8 cellular contexts compared by ENCODE assay signal in the genomic region with DNA sequence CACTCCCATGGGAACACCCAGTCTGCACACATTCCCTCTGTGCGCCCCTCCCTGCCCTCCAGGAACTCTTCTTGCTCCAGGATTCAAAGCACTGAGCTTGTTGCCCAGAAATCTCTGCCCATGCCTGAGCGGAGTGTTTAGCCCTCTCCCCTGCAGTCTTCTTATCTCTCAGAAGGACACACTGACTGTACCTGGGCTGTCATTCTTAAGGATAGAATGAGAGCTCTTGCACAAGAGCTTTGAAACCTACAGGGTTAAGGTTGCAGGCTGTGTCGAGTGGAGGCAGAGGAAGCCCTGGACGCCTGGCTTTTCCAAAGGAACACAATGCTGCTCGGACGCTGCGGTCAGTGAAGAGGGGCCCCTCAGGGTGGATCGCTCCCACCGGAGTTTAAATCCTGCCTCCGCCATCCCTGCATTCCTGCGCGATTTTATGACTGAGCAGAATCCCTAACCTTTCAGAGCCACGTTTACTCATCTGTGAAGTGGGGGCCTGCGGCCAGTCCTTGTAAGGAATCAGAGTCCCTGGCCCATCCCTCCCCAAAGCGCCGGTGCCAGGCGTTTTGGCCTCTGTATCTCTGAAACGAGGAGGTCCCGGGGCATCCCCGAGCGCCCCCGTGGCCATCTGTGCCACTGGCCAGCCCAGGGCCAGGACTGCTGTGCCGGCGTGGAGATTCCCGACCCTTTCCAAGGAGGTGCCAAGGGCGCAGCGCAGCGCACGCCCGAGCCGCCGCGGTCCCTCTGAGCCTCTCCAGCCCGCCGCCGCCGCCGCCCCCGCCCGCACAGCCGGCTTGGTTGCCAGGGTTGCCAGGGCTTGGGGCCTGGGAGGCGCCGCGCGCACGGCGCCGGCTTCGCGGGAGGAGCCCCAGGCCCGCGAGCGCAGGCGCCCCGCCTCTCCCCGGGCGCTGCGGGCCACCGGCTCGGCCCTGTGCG. TPM values are rescaled to one million over a fixed set of nuclear protein-coding genes. Genes with fewer than 3 reads are reported as not detected.
DNase-seq lines count a peak whose midpoint lies in the region; ATAC-seq, FAIRE-seq and TF ChIP-seq lines count a peak whose summit lies in the region.

No MANE protein-coding gene starts in this region.

- no peak overlapping the region for H3K27ac Mint-ChIP-seq in H9

- H3K79me1 ChIP-seq in H9 (ENCODE audit: insufficient read depth, low read depth, low read length, poor library complexity, severe bottlenecking), result no peaks in the 10 kb centered on the region

- peaks cover 8% of the 10 kb centered on the region for H3K23me2 ChIP-seq in H9 (ENCODE audit: insufficient read length, low read depth, low read length, poor library complexity, severe bottlenecking)

- peak overlapping the region; percentile 60 to 74 for H3K4me3 Mint-ChIP-seq in H9

- no peak overlapping the region for H3K14ac ChIP-seq in H9 (ENCODE audit: insufficient read depth, low read length)

- H3K4me1 ChIP-seq in H9 (ENCODE audit: insufficient read depth, low read length) (no peaks in the 10 kb centered on the region), skeletal muscle tissue (ENCODE audit: control insufficient read depth in 3 of 3, insufficient read depth in 3 of 3, low read length in 3 of 3) (peaks cover 21 to 30% (median 26%) of the 10 kb centered on the region in 3 donors), mucosa of descending colon (ENCODE audit: low read depth) (peaks cover 4% of the 10 kb centered on the region)

- H4K5ac ChIP-seq in H9 (ENCODE audit: insufficient read length, low read depth, low read length), result no peak overlapping the region

- H3K23ac ChIP-seq in H9 (ENCODE audit: insufficient read length, low read depth, low read length), result no peak overlapping the region

- no peak overlapping the region for H2BK15ac ChIP-seq in H9 (ENCODE audit: low read depth, low read length)

- H3K27me3 Mint-ChIP-seq in H9 (ENCODE audit: low read depth), result peaks cover 47% of the 10 kb centered on the region

- H3K9me3 Mint-ChIP-seq in H9, result no peaks in the 10 kb centered on the region; a peak in 1 of 5 replicates

- H2AFZ ChIP-seq in H9 (ENCODE audit: low read length), result no peak overlapping the region

- no peak for DNase-seq in H9
- peak; percentile 54 for DNase-seq in activated CD8-positive, alpha-beta memory T cell treated with anti-CD3 and anti-CD28 coated beads, Interleukin-2, amount 50 U/mL, for 4 hours
- DNase-seq in hypothalamus (lab: John Stamatoyannopoulos, UW), result peak in 33 of 51 donors; percentile 15 to 72 (median 57)
- DNase-seq in mucosa of descending colon, result no peak
- no peak for DNase-seq in H54 (ENCODE audit: insufficient read length, low spot score)
- no peak for DNase-seq in foreskin melanocyte

- no peak overlapping the region for H4K8ac ChIP-seq in H9 (replicated peaks; ENCODE audit: insufficient read length, low read depth, low read length)

- H3K36me3 Mint-ChIP-seq in H9 (ENCODE audit: insufficient read depth in 1 of 3, low read depth in 3 of 3), result no peaks in the 10 kb centered on the region

- peaks cover 4 to 6% of the 10 kb centered on the region in 2 experiments; a peak in 3 of 4 replicates for H3K4me1 Mint-ChIP-seq in H9

- H3K56ac ChIP-seq in H9 (ENCODE audit: insufficient read length, low read depth, low read length), result no peak overlapping the region

- H2BK20ac ChIP-seq in H9 (ENCODE audit: low read depth, low read length, poor library complexity, severe bottlenecking), result no peak overlapping the region

- H3K27me3 ChIP-seq in H9 (ENCODE audit: insufficient read depth, low read length), result peaks cover 10% of the 10 kb centered on the region; the same call in 1 of the 2 replicates
- peaks cover 4 to 9% (median 4%) of the 10 kb centered on the region in 3 donors for H3K27me3 ChIP-seq in skeletal muscle tissue (ENCODE audit: control insufficient read depth in 3 of 3, insufficient read depth in 3 of 3, low read length in 3 of 3)

- H3K27ac ChIP-seq in H9 (ENCODE audit: insufficient read length, low read depth, low read length) (no peak overlapping the region), skeletal muscle tissue (ENCODE audit: low read depth, low read length) (no peak overlapping the region)

- H3K9ac ChIP-seq in H9 (ENCODE audit: extremely low read depth, insufficient read length, low read length), result no peak overlapping the region
- peak overlapping the region; percentile 43 to 76 (median 45) for H3K9ac ChIP-seq in skeletal muscle tissue (ENCODE audit: low read depth in 1 of 3, low read length in 3 of 3)

- TF ChIP-seq CTCF in H9 (conservative IDR thresholded peaks at IDR 0.05) (no peak), mucosa of descending colon (IDR thresholded peaks at IDR 0.05) (no peak)

- H2BK12ac ChIP-seq in H9 (ENCODE audit: insufficient read length, low read depth, low read length), result no peak overlapping the region

- no peaks in the 10 kb centered on the region for H3K79me2 ChIP-seq in H9 (ENCODE audit: insufficient read depth, low read length)

- H3K9me3 ChIP-seq in H9 (ENCODE audit: control insufficient read depth, low read depth, low read length), result no peaks in the 10 kb centered on the region
- no peaks in the 10 kb centered on the region for H3K9me3 ChIP-seq in skeletal muscle tissue (ENCODE audit: control insufficient read depth in 3 of 3, low read length in 3 of 3)
- H3K9me3 ChIP-seq in mucosa of descending colon, result no peaks in the 10 kb centered on the region

- no peak for TF ChIP-seq POLR2A in H54 (IDR thresholded peaks at IDR 0.05; ENCODE audit: low read depth, low read length)

- no peak overlapping the region for H4K91ac ChIP-seq in H9 (ENCODE audit: insufficient read length, low read depth, low read length)

- H3T11ph ChIP-seq in H9 (ENCODE audit: low read length), result no peak overlapping the region

- no peak overlapping the region for H3K4ac ChIP-seq in H9 (ENCODE audit: low read depth, low read length)

- no peak overlapping the region for H2AK5ac ChIP-seq in H9 (ENCODE audit: insufficient read length, low read length)

- H3K4me3 ChIP-seq in skeletal muscle tissue (ENCODE audit: low read length in 3 of 3) (peak overlapping the region; percentile 54 to 71 (median 67)), mucosa of descending colon (no peak overlapping the region)

- H2BK120ac ChIP-seq in H9 (ENCODE audit: low read depth, low read length, poor library complexity, severe bottlenecking), result no peak overlapping the region

- H4K20me1 ChIP-seq in H9 (ENCODE audit: control insufficient read depth, insufficient read depth, insufficient read length), result no peaks in the 10 kb centered on the region

- no CpG with 5 or more reads among the region's 61 CpGs for WGBS in H9 (ENCODE audit: extremely low coverage, insufficient read length, low lambda C conversion rate)

- H3K36me3 ChIP-seq in skeletal muscle tissue (ENCODE audit: control insufficient read depth in 3 of 3, insufficient read depth in 3 of 3, low read length in 3 of 3), result no peaks in the 10 kb centered on the region
- H3K36me3 ChIP-seq in mucosa of descending colon (ENCODE audit: low read depth), result no peaks in the 10 kb centered on the region

- no peak overlapping the region for H3K18ac ChIP-seq in H9 (ENCODE audit: insufficient read length, low read depth, low read length)

- H3K4me2 ChIP-seq in H9 (ENCODE audit: insufficient read depth, insufficient read length, low read length), result peak overlapping the region; percentile 40

- intact Hi-C loops in mucosa of descending colon (cut with DNase I, micrococcal nuclease), result no loop called here

- no peak for ATAC-seq in mucosa of descending colon
- ATAC-seq in GM18868 (IDR thresholded peaks at IDR 0.05; ENCODE audit: unreplicated experiment), result no peak

- no peak for FAIRE-seq in H54 (lab: Jason Lieb, UNC)

- H2BK5ac ChIP-seq in H9 (ENCODE audit: insufficient read length, low read length), result no peak overlapping the region

RNA-seq across cellular contexts. Expression of gene FAM168B, which starts 58.9 kb away (rescaled TPM):
- total RNA-seq in H9 (2021), result 75.1 and 81.4 TPM in 2 replicates
- 57.4 TPM for total RNA-seq in skeletal muscle tissue
- 100 to 1,000 TPM in 1 of 3 donors, 10 to 100 TPM in 2; 79.1 to 131 (median 86.1) TPM for total RNA-seq in mucosa of descending colon

Comparison
In these comparisons a context has a peak if more than half of its experiments do, and no peak if none do; other contexts are left out.
1. DNase-seq: peak in activated CD8-positive, alpha-beta memory T cell treated with anti-CD3 and anti-CD28 coated beads, Interleukin-2, amount 50 U/mL, for 4 hours (single experiment) and hypothalamus (33 of 51); none in H9 (single experiment), mucosa of descending colon (0 of 3), H54 (single experiment) and foreskin melanocyte (single experiment).